In the genomic region with DNA sequence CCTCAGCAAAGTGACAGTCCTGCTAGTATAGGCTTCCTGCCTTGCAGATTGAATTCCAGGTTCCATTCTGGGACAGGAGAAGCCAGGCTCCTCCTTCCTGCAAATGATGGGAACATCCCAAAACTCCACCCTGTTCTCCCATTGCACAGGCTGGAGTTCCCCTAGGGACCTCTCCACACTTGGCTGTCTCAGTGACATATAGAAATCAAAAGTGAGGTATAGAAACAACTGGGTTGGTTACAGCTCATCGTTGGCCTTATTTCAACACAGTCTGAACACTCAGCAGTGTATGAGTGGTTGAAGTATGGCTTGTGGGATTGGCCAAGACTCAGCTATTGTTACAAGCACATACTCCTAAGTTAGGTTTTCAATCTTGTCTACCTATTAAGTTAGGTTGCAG, we compare ENCODE assay signal across 1 cellular context.
TF ChIP-seq lines count a peak whose summit lies in the region.

No MANE protein-coding gene starts in this region.

TF ChIP-seq in WTC11, 78 proteins besides CTCF, POLR2A, EP300 and RAD21 (continued from another document):
- TF ChIP-seq, protein P1, sequence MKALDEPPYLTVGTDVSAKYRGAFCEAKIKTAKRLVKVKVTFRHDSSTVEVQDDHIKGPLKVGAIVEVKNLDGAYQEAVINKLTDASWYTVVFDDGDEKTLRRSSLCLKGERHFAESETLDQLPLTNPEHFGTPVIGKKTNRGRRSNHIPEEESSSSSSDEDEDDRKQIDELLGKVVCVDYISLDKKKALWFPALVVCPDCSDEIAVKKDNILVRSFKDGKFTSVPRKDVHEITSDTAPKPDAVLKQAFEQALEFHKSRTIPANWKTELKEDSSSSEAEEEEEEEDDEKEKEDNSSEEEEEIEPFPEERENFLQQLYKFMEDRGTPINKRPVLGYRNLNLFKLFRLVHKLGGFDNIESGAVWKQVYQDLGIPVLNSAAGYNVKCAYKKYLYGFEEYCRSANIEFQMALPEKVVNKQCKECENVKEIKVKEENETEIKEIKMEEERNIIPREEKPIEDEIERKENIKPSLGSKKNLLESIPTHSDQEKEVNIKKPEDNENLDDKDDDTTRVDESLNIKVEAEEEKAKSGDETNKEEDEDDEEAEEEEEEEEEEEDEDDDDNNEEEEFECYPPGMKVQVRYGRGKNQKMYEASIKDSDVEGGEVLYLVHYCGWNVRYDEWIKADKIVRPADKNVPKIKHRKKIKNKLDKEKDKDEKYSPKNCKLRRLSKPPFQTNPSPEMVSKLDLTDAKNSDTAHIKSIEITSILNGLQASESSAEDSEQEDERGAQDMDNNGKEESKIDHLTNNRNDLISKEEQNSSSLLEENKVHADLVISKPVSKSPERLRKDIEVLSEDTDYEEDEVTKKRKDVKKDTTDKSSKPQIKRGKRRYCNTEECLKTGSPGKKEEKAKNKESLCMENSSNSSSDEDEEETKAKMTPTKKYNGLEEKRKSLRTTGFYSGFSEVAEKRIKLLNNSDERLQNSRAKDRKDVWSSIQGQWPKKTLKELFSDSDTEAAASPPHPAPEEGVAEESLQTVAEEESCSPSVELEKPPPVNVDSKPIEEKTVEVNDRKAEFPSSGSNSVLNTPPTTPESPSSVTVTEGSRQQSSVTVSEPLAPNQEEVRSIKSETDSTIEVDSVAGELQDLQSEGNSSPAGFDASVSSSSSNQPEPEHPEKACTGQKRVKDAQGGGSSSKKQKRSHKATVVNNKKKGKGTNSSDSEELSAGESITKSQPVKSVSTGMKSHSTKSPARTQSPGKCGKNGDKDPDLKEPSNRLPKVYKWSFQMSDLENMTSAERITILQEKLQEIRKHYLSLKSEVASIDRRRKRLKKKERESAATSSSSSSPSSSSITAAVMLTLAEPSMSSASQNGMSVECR (CRISPR knock-in tag; IDR thresholded peaks at IDR 0.05; ENCODE audit: borderline replicate concordance), result no peak
- TF ChIP-seq NR1H2 (CRISPR knock-in tag; IDR thresholded peaks at IDR 0.05), result no peak
- TF ChIP-seq ZNF396 (CRISPR knock-in tag; IDR thresholded peaks at IDR 0.05; ENCODE audit: borderline replicate concordance), result no peak
- TF ChIP-seq AFF4 (CRISPR knock-in tag; IDR thresholded peaks at IDR 0.05; ENCODE audit: borderline replicate concordance), result no peak
- no peak for TF ChIP-seq SMAD3 (CRISPR knock-in tag; IDR thresholded peaks at IDR 0.05; ENCODE audit: borderline replicate concordance)
- TF ChIP-seq, protein P2, sequence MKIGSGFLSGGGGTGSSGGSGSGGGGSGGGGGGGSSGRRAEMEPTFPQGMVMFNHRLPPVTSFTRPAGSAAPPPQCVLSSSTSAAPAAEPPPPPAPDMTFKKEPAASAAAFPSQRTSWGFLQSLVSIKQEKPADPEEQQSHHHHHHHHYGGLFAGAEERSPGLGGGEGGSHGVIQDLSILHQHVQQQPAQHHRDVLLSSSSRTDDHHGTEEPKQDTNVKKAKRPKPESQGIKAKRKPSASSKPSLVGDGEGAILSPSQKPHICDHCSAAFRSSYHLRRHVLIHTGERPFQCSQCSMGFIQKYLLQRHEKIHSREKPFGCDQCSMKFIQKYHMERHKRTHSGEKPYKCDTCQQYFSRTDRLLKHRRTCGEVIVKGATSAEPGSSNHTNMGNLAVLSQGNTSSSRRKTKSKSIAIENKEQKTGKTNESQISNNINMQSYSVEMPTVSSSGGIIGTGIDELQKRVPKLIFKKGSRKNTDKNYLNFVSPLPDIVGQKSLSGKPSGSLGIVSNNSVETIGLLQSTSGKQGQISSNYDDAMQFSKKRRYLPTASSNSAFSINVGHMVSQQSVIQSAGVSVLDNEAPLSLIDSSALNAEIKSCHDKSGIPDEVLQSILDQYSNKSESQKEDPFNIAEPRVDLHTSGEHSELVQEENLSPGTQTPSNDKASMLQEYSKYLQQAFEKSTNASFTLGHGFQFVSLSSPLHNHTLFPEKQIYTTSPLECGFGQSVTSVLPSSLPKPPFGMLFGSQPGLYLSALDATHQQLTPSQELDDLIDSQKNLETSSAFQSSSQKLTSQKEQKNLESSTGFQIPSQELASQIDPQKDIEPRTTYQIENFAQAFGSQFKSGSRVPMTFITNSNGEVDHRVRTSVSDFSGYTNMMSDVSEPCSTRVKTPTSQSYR (CRISPR knock-in tag; IDR thresholded peaks at IDR 0.05), result no peak
- no peak for TF ChIP-seq TEAD1 (CRISPR knock-in tag; IDR thresholded peaks at IDR 0.05)
- TF ChIP-seq SMAD4 (CRISPR knock-in tag; IDR thresholded peaks at IDR 0.05), result no peak
- TF ChIP-seq, protein P3, sequence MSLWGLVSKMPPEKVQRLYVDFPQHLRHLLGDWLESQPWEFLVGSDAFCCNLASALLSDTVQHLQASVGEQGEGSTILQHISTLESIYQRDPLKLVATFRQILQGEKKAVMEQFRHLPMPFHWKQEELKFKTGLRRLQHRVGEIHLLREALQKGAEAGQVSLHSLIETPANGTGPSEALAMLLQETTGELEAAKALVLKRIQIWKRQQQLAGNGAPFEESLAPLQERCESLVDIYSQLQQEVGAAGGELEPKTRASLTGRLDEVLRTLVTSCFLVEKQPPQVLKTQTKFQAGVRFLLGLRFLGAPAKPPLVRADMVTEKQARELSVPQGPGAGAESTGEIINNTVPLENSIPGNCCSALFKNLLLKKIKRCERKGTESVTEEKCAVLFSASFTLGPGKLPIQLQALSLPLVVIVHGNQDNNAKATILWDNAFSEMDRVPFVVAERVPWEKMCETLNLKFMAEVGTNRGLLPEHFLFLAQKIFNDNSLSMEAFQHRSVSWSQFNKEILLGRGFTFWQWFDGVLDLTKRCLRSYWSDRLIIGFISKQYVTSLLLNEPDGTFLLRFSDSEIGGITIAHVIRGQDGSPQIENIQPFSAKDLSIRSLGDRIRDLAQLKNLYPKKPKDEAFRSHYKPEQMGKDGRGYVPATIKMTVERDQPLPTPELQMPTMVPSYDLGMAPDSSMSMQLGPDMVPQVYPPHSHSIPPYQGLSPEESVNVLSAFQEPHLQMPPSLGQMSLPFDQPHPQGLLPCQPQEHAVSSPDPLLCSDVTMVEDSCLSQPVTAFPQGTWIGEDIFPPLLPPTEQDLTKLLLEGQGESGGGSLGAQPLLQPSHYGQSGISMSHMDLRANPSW (CRISPR knock-in tag; conservative IDR thresholded peaks at IDR 0.05; ENCODE audit: low read depth), result no peak
- no peak for TF ChIP-seq ZBTB21 (CRISPR knock-in tag; IDR thresholded peaks at IDR 0.05; ENCODE audit: borderline replicate concordance)
- TF ChIP-seq FOXK1 (CRISPR knock-in tag; IDR thresholded peaks at IDR 0.05), result no peak
- TF ChIP-seq, protein P4, sequence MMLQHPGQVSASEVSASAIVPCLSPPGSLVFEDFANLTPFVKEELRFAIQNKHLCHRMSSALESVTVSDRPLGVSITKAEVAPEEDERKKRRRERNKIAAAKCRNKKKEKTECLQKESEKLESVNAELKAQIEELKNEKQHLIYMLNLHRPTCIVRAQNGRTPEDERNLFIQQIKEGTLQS (CRISPR knock-in tag; conservative IDR thresholded peaks at IDR 0.05), result no peak
- TF ChIP-seq EMX1 (CRISPR knock-in tag; IDR thresholded peaks at IDR 0.05), result no peak
- no peak for TF ChIP-seq JAZF1 (CRISPR knock-in tag; IDR thresholded peaks at IDR 0.05)
